22 cellular contexts compared by ENCODE assay signal in the genomic region with DNA sequence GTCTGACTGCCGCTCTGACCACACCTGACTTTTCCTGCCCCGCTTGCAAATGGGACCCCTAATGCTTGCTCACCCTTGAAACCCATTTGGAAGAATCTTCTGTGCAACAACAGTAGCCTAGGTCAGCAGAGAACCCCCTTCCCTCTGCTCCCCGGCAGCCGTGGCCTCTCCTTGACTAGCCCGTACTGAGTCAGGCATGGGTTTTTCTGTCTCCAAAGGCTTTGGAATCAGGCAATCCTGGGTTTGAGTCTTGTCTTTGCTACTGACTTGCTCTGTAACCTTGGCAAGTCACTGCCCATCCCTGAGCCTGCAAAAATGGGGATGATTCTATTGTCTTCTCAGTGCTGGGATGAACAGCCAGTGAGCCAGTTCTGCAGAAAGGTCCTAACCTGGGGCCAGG.
DNase-seq lines count a peak whose midpoint lies in the region; ATAC-seq and TF ChIP-seq lines count a peak whose summit lies in the region.
"Had no signal": no experiment of that assay in that cellular context is flagged by ENCODE, and none has a peak within 500 bp of the region (broad histone marks: within the 10 kb centered on the region; RNA-seq: fewer than 3 reads in every experiment).

No MANE protein-coding gene starts in this region.

- peak; percentile 50 for DNase-seq in natural killer cell treated with Interleukin-12 subunit alpha and Interleukin-12 subunit beta and Interleukin-15 and Interleukin-18, amount 100 ng/mL, for 72 hours (ENCODE audit: low spot score)
- DNase-seq in natural killer cell: no peak
- DNase-seq in cerebellar cortex (ENCODE audit: low spot score): peak; percentile 55
- no peak for DNase-seq in neural crest cell (ENCODE audit: low read depth, low spot score)
- no peak for DNase-seq in MCF 10A (ENCODE audit: unreplicated experiment)
- no peak for DNase-seq in stimulated activated naive CD4-positive, alpha-beta T cell (lab: John Stamatoyannopoulos, UW)
- no peak for DNase-seq in uterus
- DNase-seq: activated CD8-positive, alpha-beta T cell treated with anti-CD3 and anti-CD28 coated beads, Interleukin-2, amount 10 ng/mL, durations not matched to agents 7 days and 5 days; activated T-cell treated with anti-CD3 and anti-CD28 coated beads, Interleukin-2, amount 50 U/mL, for 72 hours; KBM-7; NCI-H1092 treated with DMSO at 0.1 percent for 48 hours; NCI-H526; retina; SIG-M5; stimulated activated naive CD4-positive, alpha-beta T cell treated with Interleukin-2 at 50 U/mL for 16 hours; T-helper 17 cell; transverse colon had no signal

- no peak for ATAC-seq in natural killer cell treated with Interleukin-12 subunit alpha and Interleukin-12 subunit beta and Interleukin-15 and Interleukin-18, amount 100 ng/mL, for 72 hours
- no peak for ATAC-seq in natural killer cell
- no peak for ATAC-seq in GM19397 (IDR thresholded peaks at IDR 0.05; ENCODE audit: unreplicated experiment)
- ATAC-seq: activated CD8-positive, alpha-beta T cell treated with anti-CD3 and anti-CD28 coated beads, Interleukin-2, amount 10 ng/mL, durations not matched to agents 7 days and 5 days; activated T-cell treated with anti-CD3 and anti-CD28 coated beads, Interleukin-2, amount 50 U/mL, for 72 hours; HCT116; T-helper 17 cell had no signal

- no peaks in the 10 kb centered on the region for H3K36me3 Mint-ChIP-seq in natural killer cell treated with Interleukin-12 subunit alpha and Interleukin-12 subunit beta and Interleukin-15 and Interleukin-18, amount 100 ng/mL, for 72 hours
- H3K36me3 Mint-ChIP-seq in natural killer cell (no peaks in the 10 kb centered on the region), neural crest cell (ENCODE audit: low read depth) (peaks cover 7% of the 10 kb centered on the region), MCF 10A (ENCODE audit: insufficient read depth, unreplicated experiment) (peaks cover 11% of the 10 kb centered on the region)

- TF ChIP-seq CTCF in natural killer cell (IDR thresholded peaks at IDR 0.05) (no peak), neural crest cell (conservative IDR thresholded peaks at IDR 0.05) (no peak), MCF 10A (IDR thresholded peaks at IDR 0.05; ENCODE audit: unreplicated experiment) (no peak), uterus (IDR thresholded peaks at IDR 0.05) (no peak)

- no peaks in the 10 kb centered on the region for H3K9me3 ChIP-seq in uterus
- H3K9me3 ChIP-seq: neutrophil, transverse colon had no signal

- H3K4me1 ChIP-seq in uterus: peaks cover 0 to 10% of the 10 kb centered on the region in 2 donors

- TF ChIP-seq POLR2A in uterus (IDR thresholded peaks at IDR 0.05): no peak

- H3K27me3 Mint-ChIP-seq in natural killer cell treated with Interleukin-12 subunit alpha and Interleukin-12 subunit beta and Interleukin-15 and Interleukin-18, amount 100 ng/mL, for 72 hours: no peaks in the 10 kb centered on the region
- H3K27me3 Mint-ChIP-seq in natural killer cell (ENCODE audit: low read depth in 2 of 2) (no peaks in the 10 kb centered on the region), neural crest cell (ENCODE audit: low read depth) (no peaks in the 10 kb centered on the region), MCF 10A (ENCODE audit: insufficient read depth, unreplicated experiment) (no peaks in the 10 kb centered on the region)
- H3K27me3 Mint-ChIP-seq: memory B cell, T-helper 17 cell had no signal

- POLR2A ChIA-PET in MCF 10A (lab: Yijun Ruan, JAX): no interaction called here

- H3K27ac Mint-ChIP-seq in natural killer cell treated with Interleukin-12 subunit alpha and Interleukin-12 subunit beta and Interleukin-15 and Interleukin-18, amount 100 ng/mL, for 72 hours: no peak overlapping the region
- H3K27ac Mint-ChIP-seq in natural killer cell: peak overlapping the region in 1 of 2 donors; percentile 77
- H3K27ac Mint-ChIP-seq in neural crest cell (ENCODE audit: unreplicated experiment): peak overlapping the region; percentile 86
- no peak overlapping the region for H3K27ac Mint-ChIP-seq in MCF 10A (ENCODE audit: low read depth, unreplicated experiment)
- H3K27ac Mint-ChIP-seq: activated CD8-positive, alpha-beta T cell treated with anti-CD3 and anti-CD28 coated beads, Interleukin-2, amount 10 ng/mL, durations not matched to agents 7 days and 5 days; activated T-cell treated with anti-CD3 and anti-CD28 coated beads, Interleukin-2, amount 50 U/mL, for 72 hours; memory B cell had no signal

- no peak overlapping the region for H3K4me3 Mint-ChIP-seq in natural killer cell treated with Interleukin-12 subunit alpha and Interleukin-12 subunit beta and Interleukin-15 and Interleukin-18, amount 100 ng/mL, for 72 hours
- H3K4me3 Mint-ChIP-seq in natural killer cell (no peak overlapping the region), neural crest cell (peak overlapping the region; percentile 36), MCF 10A (ENCODE audit: unreplicated experiment) (no peak overlapping the region)
- H3K4me3 Mint-ChIP-seq: activated CD8-positive, alpha-beta T cell treated with anti-CD3 and anti-CD28 coated beads, Interleukin-2, amount 10 ng/mL, durations not matched to agents 7 days and 5 days; activated T-cell treated with anti-CD3 and anti-CD28 coated beads, Interleukin-2, amount 50 U/mL, for 72 hours; CD8-positive, alpha-beta memory T cell; memory B cell; T-helper 17 cell had no signal

- intact Hi-C loops in natural killer cell (cut with micrococcal nuclease): no loop called here
- intact Hi-C loops in MCF 10A (cut with micrococcal nuclease): loop anchor here (10.0 kb wide), 1 partner anchor 294 kb away; the partner anchor contains the start of gene RNF183
- intact Hi-C loops in uterus (cut with DNase I; ENCODE audit: low total_unique reads): no loop called here

- H3K4me1 Mint-ChIP-seq in natural killer cell treated with Interleukin-12 subunit alpha and Interleukin-12 subunit beta and Interleukin-15 and Interleukin-18, amount 100 ng/mL, for 72 hours (ENCODE audit: low read depth in 2 of 2): peaks cover 0 to 12% of the 10 kb centered on the region in 2 donors
- H3K4me1 Mint-ChIP-seq in natural killer cell (peaks cover 7 to 15% of the 10 kb centered on the region in 2 donors), neural crest cell (peaks cover 66% of the 10 kb centered on the region), MCF 10A (ENCODE audit: insufficient read depth, unreplicated experiment) (peaks cover 16% of the 10 kb centered on the region)
- H3K4me1 Mint-ChIP-seq: memory B cell had no signal

- BruUV-seq in MCF 10A (replicated peaks; lab: Mats Ljungman, UMichigan): no TSS peak

- no peaks in the 10 kb centered on the region for H3K36me3 ChIP-seq in uterus

- no peaks in the 10 kb centered on the region for H3K27me3 ChIP-seq in uterus
- H3K27me3 ChIP-seq: neutrophil, transverse colon had no signal

- no peak overlapping the region for H3K4me3 ChIP-seq in uterus
- H3K4me3 ChIP-seq: transverse colon had no signal

- no peaks in the 10 kb centered on the region for H3K9me3 Mint-ChIP-seq in natural killer cell treated with Interleukin-12 subunit alpha and Interleukin-12 subunit beta and Interleukin-15 and Interleukin-18, amount 100 ng/mL, for 72 hours
- H3K9me3 Mint-ChIP-seq in natural killer cell: no peaks in the 10 kb centered on the region
- no peaks in the 10 kb centered on the region for H3K9me3 Mint-ChIP-seq in neural crest cell
- H3K9me3 Mint-ChIP-seq in MCF 10A (ENCODE audit: unreplicated experiment): no peaks in the 10 kb centered on the region
- H3K9me3 Mint-ChIP-seq: activated T-cell treated with anti-CD3 and anti-CD28 coated beads, Interleukin-2, amount 50 U/mL, for 72 hours; CD8-positive, alpha-beta memory T cell; memory B cell had no signal

- CTCF ChIA-PET in MCF 10A (lab: Yijun Ruan, JAX): interaction anchor here (0.6 to 10.1 kb wide), 4 partner anchors 25 to 152 kb away, joined by 3 to 81 read pairs (median 4); no protein-coding TSS in a partner anchor

- no peak overlapping the region for H3K27ac ChIP-seq in uterus
- H3K27ac ChIP-seq: neutrophil, transverse colon had no signal

Comparison
In these comparisons a context has a peak if more than half of its experiments do, and no peak if none do; other contexts are left out.
1. DNase-seq: peak in natural killer cell treated with Interleukin-12 subunit alpha and Interleukin-12 subunit beta and Interleukin-15 and Interleukin-18, amount 100 ng/mL, for 72 hours (single experiment) and cerebellar cortex (single experiment); none in natural killer cell (single experiment), neural crest cell (single experiment), MCF 10A (single experiment), stimulated activated naive CD4-positive, alpha-beta T cell (0 of 6) and uterus (0 of 2).